In genomic region chr2:69914235-69915049, GRCh38 we compare ENCODE assay signal across 8 cellular contexts. TPM values are rescaled to one million over a fixed set of nuclear protein-coding genes. Genes with fewer than 3 reads are reported as not detected.
DNase-seq lines count a peak whose midpoint lies in the region; ATAC-seq, FAIRE-seq and TF ChIP-seq lines count a peak whose summit lies in the region.

No MANE protein-coding gene starts in this region.

- no peaks in the 10 kb centered on the region for H3K27me3 Mint-ChIP-seq in naive B cell
- H3K27me3 Mint-ChIP-seq in stimulated activated memory B cell treated with anti-CD40 and anti-IgM and Interleukin-4, amounts not matched to agents 10 μg/mL and 1 μg/mL and 100 μg/mL, for 72 hours: no peaks in the 10 kb centered on the region

- H4K20me1 ChIP-seq in DOHH2 (ENCODE audit: control insufficient read depth, insufficient read depth, low read depth, low read length): no peaks in the 10 kb centered on the region

- ATAC-seq in GM21786 (IDR thresholded peaks at IDR 0.05; ENCODE audit: unreplicated experiment) (peak; percentile 89), naive B cell (ENCODE audit: low read depth in 2 of 2) (peak; percentile 85 to 86)
- peak; percentile 96 for ATAC-seq in stimulated activated memory B cell treated with anti-CD40 and anti-IgM and Interleukin-4, amounts not matched to agents 10 μg/mL and 1 μg/mL and 100 μg/mL, for 72 hours

- peak; percentile 98 for FAIRE-seq in RCC 7860 (lab: Jason Lieb, UNC)

- peak; percentile 100 for DNase-seq in RCC 7860 (ENCODE audit: low spot score)
- peak; percentile 99 to 100 for DNase-seq in activated T-helper 1 cell treated with anti-CD3 and anti-CD28 coated beads, Interleukin-2, amount 50 U/mL, for 16 hours (ENCODE audit: low read depth in 1 of 2, low spot score in 1 of 2)
- DNase-seq in fibroblast of gingiva (ENCODE audit: low read depth): peak; percentile 100
- DNase-seq in naive B cell: peak; percentile 100

- peaks cover 40% of the 10 kb centered on the region for H3K4me1 ChIP-seq in DOHH2 (ENCODE audit: control insufficient read depth, low read length)

- peaks cover 29% of the 10 kb centered on the region for H3K36me3 ChIP-seq in DOHH2 (ENCODE audit: control insufficient read depth, low read length)
- H3K36me3 ChIP-seq in KOPT-K1 (ENCODE audit: insufficient read depth, low read length): peaks cover 20% of the 10 kb centered on the region

- peak; percentile 14 for TF ChIP-seq CTCF in DOHH2 (IDR thresholded peaks at IDR 0.05; ENCODE audit: low read depth, low read length, poor library complexity, severe bottlenecking)

- H3K27ac Mint-ChIP-seq in naive B cell: peak overlapping the region; percentile 86 to 97 (median 92)
- H3K27ac Mint-ChIP-seq in stimulated activated memory B cell treated with anti-CD40 and anti-IgM and Interleukin-4, amounts not matched to agents 10 μg/mL and 1 μg/mL and 100 μg/mL, for 72 hours: peak overlapping the region; percentile 76

- H3K9me2 ChIP-seq in DOHH2 (replicated peaks; ENCODE audit: control insufficient read depth, low read length): no peaks in the 10 kb centered on the region

- peak overlapping the region; percentile 62 for H3K27ac ChIP-seq in DOHH2 (ENCODE audit: low read depth, low read length)
- H3K27ac ChIP-seq in KOPT-K1 (ENCODE audit: low read depth, low read length, poor library complexity, severe bottlenecking): peak overlapping the region; percentile 67

- H3K4me3 Mint-ChIP-seq in naive B cell: peak overlapping the region; percentile 78 to 95 (median 86)
- peak overlapping the region; percentile 83 for H3K4me3 Mint-ChIP-seq in stimulated activated memory B cell treated with anti-CD40 and anti-IgM and Interleukin-4, amounts not matched to agents 10 μg/mL and 1 μg/mL and 100 μg/mL, for 72 hours

- no peaks in the 10 kb centered on the region for H3K9me3 Mint-ChIP-seq in naive B cell
- H3K9me3 Mint-ChIP-seq in stimulated activated memory B cell treated with anti-CD40 and anti-IgM and Interleukin-4, amounts not matched to agents 10 μg/mL and 1 μg/mL and 100 μg/mL, for 72 hours: no peaks in the 10 kb centered on the region

- H3K9me3 ChIP-seq in DOHH2 (ENCODE audit: control insufficient read depth, insufficient read depth, low read length) (no peaks in the 10 kb centered on the region), KOPT-K1 (ENCODE audit: insufficient read depth, low read length, poor library complexity, severe bottlenecking) (no peaks in the 10 kb centered on the region)

- H3K4me1 Mint-ChIP-seq in naive B cell: peaks cover 6 to 39% (median 19%) of the 10 kb centered on the region in 3 donors
- peaks cover 27% of the 10 kb centered on the region for H3K4me1 Mint-ChIP-seq in stimulated activated memory B cell treated with anti-CD40 and anti-IgM and Interleukin-4, amounts not matched to agents 10 μg/mL and 1 μg/mL and 100 μg/mL, for 72 hours

- peak overlapping the region; percentile 97 for H3K4me2 ChIP-seq in DOHH2 (ENCODE audit: low read length)

- no peaks in the 10 kb centered on the region for H3K27me3 ChIP-seq in DOHH2 (ENCODE audit: control insufficient read depth, low read length)

- peaks cover 5% of the 10 kb centered on the region for H3K79me2 ChIP-seq in DOHH2 (ENCODE audit: control insufficient read depth, low read length)

- H3K4me3 ChIP-seq in DOHH2 (ENCODE audit: low read length): peak overlapping the region; percentile 87

- H3F3A ChIP-seq in DOHH2 (ENCODE audit: control insufficient read depth, insufficient read depth): peaks cover 40% of the 10 kb centered on the region

- H3K36me3 Mint-ChIP-seq in naive B cell: no peaks in the 10 kb centered on the region
- peaks cover 19% of the 10 kb centered on the region for H3K36me3 Mint-ChIP-seq in stimulated activated memory B cell treated with anti-CD40 and anti-IgM and Interleukin-4, amounts not matched to agents 10 μg/mL and 1 μg/mL and 100 μg/mL, for 72 hours

RNA-seq across cellular contexts. Expression of gene MXD1, which starts 0.5 kb away (rescaled TPM):
- 10 to 100 TPM in 5 of 6 donors, 1 to 10 TPM in 1; 9.7 to 21.5 (median 13.2) TPM for polyA plus RNA-seq in naive B cell (ENCODE audit: low read depth in 6 of 6)

RNA-seq across cellular contexts. Expression of gene SNRNP27, which starts 20.7 kb away (rescaled TPM):
- 100 to 1,000 TPM in 1 of 6 donors, 10 to 100 TPM in 5; 75.4 to 103 (median 90.1) TPM for polyA plus RNA-seq in naive B cell (ENCODE audit: low read depth in 6 of 6)

RNA-seq across cellular contexts. Expression of gene ASPRV1, which starts 47.0 kb away (rescaled TPM):
- polyA plus RNA-seq in naive B cell (ENCODE audit: low read depth in 6 of 6): under 1 TPM in 5 of 6 donors, not detected in 1; 0.12 to 0.44 (median 0.32) TPM

Comparison
In these comparisons a context has a peak if more than half of its experiments do, and no peak if none do; other contexts are left out.
1. Peak in every context shown above with its lines: DNase-seq, ATAC-seq, H3K4me3 ChIP-seq and H3K27ac ChIP-seq.